In the genomic region with DNA sequence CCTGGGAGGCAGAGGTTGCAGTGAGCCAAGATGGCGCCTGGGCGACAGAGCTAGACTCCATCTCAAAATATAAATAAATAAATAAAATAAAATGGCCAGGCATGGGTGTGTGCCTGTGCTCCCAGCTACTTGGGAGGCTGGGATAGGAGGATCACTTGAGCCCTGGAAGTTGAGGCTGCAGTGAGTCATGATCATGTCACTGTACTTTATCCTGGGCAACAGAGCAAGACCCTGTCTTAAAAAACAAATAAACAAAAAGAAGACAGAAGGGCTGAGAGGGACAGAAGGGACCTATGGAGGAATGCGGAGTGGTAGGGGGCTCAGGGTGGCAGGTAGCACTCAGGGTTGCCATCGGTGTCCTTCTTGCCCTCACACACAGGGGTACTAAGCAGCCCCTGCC, we compare ENCODE assay signal across 11 cellular contexts. TPM values are rescaled to one million over a fixed set of nuclear protein-coding genes. Genes with fewer than 3 reads are reported as not detected.
DNase-seq lines count a peak whose midpoint lies in the region; ATAC-seq and TF ChIP-seq lines count a peak whose summit lies in the region.
"Had no signal": no experiment of that assay in that cellular context is flagged by ENCODE, and none has a peak within 500 bp of the region (broad histone marks: within the 10 kb centered on the region; RNA-seq: fewer than 3 reads in every experiment).

No MANE protein-coding gene starts in this region.

- H3K36me3 ChIP-seq in left lung: peaks cover 0 to 13% of the 10 kb centered on the region in 2 donors

- intact Hi-C loops in activated T-helper 1 cell treated with anti-CD3 and anti-CD28 coated beads, Interleukin-12 subunit alpha, Interleukin-12 subunit beta, Interleukin-2, Interleukin-4 antibody, amounts not matched to agents 30 ng/mL and 10 ng/mL and 1 ng/mL, durations not matched to agents 14 hours and 24 hours and 36 hours (cut with micrococcal nuclease): loop anchor here (5.0 kb wide), 1 partner anchor 88 kb away; no protein-coding TSS in a partner anchor
- intact Hi-C loops in left lung (cut with DNase I): no loop called here
- intact Hi-C loops in lower leg skin (cut with DNase I; ENCODE audit: low total_unique reads): no loop called here

- H3K4me1 ChIP-seq in left lung: peaks cover 42 to 85% of the 10 kb centered on the region in 2 donors

- H3K27ac ChIP-seq in left lung (peak overlapping the region; percentile 88 to 89), substantia nigra (ENCODE audit: low read depth, low read length, poor library complexity, severe bottlenecking) (peak overlapping the region; percentile 81)

- 94 to 99% methylated on average over 4 of the region's 4 CpGs for WGBS in lower leg skin, 2 donors

- H3K9me3 Mint-ChIP-seq in activated naive CD4-positive, alpha-beta T cell treated with anti-CD3 and anti-CD28 coated beads, Interleukin-2, amount 10 ng/mL, durations not matched to agents 7 days and 5 days: no peaks in the 10 kb centered on the region
- H3K9me3 Mint-ChIP-seq in activated naive CD4-positive, alpha-beta T cell treated with anti-CD3 and anti-CD28 coated beads, Interleukin-2, amount 50 U/mL, for 72 hours: no peaks in the 10 kb centered on the region
- H3K9me3 Mint-ChIP-seq in activated T-helper 1 cell treated with anti-CD3 and anti-CD28 coated beads, Interleukin-12 subunit alpha, Interleukin-12 subunit beta, Interleukin-2, Interleukin-4 antibody, amounts not matched to agents 30 ng/mL and 10 ng/mL and 1 ng/mL, durations not matched to agents 14 hours and 24 hours and 36 hours: no peaks in the 10 kb centered on the region

- H3K27me3 Mint-ChIP-seq in activated naive CD4-positive, alpha-beta T cell treated with anti-CD3 and anti-CD28 coated beads, Interleukin-2, amount 10 ng/mL, durations not matched to agents 7 days and 5 days: no peaks in the 10 kb centered on the region
- H3K27me3 Mint-ChIP-seq in activated T-helper 1 cell treated with anti-CD3 and anti-CD28 coated beads, Interleukin-12 subunit alpha, Interleukin-12 subunit beta, Interleukin-2, Interleukin-4 antibody, amounts not matched to agents 30 ng/mL and 10 ng/mL and 1 ng/mL, durations not matched to agents 14 hours and 24 hours and 36 hours (ENCODE audit: insufficient read depth): no peaks in the 10 kb centered on the region

- TF ChIP-seq CTCF in left lung (IDR thresholded peaks at IDR 0.05) (no peak), lower leg skin (IDR thresholded peaks at IDR 0.05) (no peak)

- H3K9me3 ChIP-seq in left lung: no peaks in the 10 kb centered on the region

- ATAC-seq in activated naive CD4-positive, alpha-beta T cell treated with anti-CD3 and anti-CD28 coated beads, Interleukin-2, amount 50 U/mL, for 72 hours: no peak
- ATAC-seq in left lung: no peak
- ATAC-seq in HG03039 (IDR thresholded peaks at IDR 0.05; ENCODE audit: unreplicated experiment): no peak
- ATAC-seq: HCT116 had no signal

- peak overlapping the region; percentile 96 for H3K27ac Mint-ChIP-seq in activated naive CD4-positive, alpha-beta T cell treated with anti-CD3 and anti-CD28 coated beads, Interleukin-2, amount 10 ng/mL, durations not matched to agents 7 days and 5 days
- H3K27ac Mint-ChIP-seq in activated naive CD4-positive, alpha-beta T cell treated with anti-CD3 and anti-CD28 coated beads, Interleukin-2, amount 50 U/mL, for 72 hours: peak overlapping the region in 1 of 2 donors; percentile 90
- H3K27ac Mint-ChIP-seq in activated T-helper 1 cell treated with anti-CD3 and anti-CD28 coated beads, Interleukin-12 subunit alpha, Interleukin-12 subunit beta, Interleukin-2, Interleukin-4 antibody, amounts not matched to agents 30 ng/mL and 10 ng/mL and 1 ng/mL, durations not matched to agents 14 hours and 24 hours and 36 hours: peak overlapping the region; percentile 18

- no peak for TF ChIP-seq POLR2A in lower leg skin (IDR thresholded peaks at IDR 0.05)

- H3K27me3 ChIP-seq in left lung: no peaks in the 10 kb centered on the region

- H3K4me3 ChIP-seq in left lung: no peak overlapping the region
- H3K4me3 ChIP-seq in lower leg skin (ENCODE audit: low read depth, poor library complexity, severe bottlenecking): no peak overlapping the region

- H3K36me3 Mint-ChIP-seq in activated naive CD4-positive, alpha-beta T cell treated with anti-CD3 and anti-CD28 coated beads, Interleukin-2, amount 10 ng/mL, durations not matched to agents 7 days and 5 days: peaks cover 59% of the 10 kb centered on the region
- H3K36me3 Mint-ChIP-seq in activated naive CD4-positive, alpha-beta T cell treated with anti-CD3 and anti-CD28 coated beads, Interleukin-2, amount 50 U/mL, for 72 hours: peaks cover 19 to 27% of the 10 kb centered on the region in 2 donors
- peaks cover 47% of the 10 kb centered on the region for H3K36me3 Mint-ChIP-seq in activated T-helper 1 cell treated with anti-CD3 and anti-CD28 coated beads, Interleukin-12 subunit alpha, Interleukin-12 subunit beta, Interleukin-2, Interleukin-4 antibody, amounts not matched to agents 30 ng/mL and 10 ng/mL and 1 ng/mL, durations not matched to agents 14 hours and 24 hours and 36 hours (ENCODE audit: low read depth)

- H3K4me3 Mint-ChIP-seq in activated naive CD4-positive, alpha-beta T cell treated with anti-CD3 and anti-CD28 coated beads, Interleukin-2, amount 10 ng/mL, durations not matched to agents 7 days and 5 days: no peak overlapping the region
- H3K4me3 Mint-ChIP-seq in activated T-helper 1 cell treated with anti-CD3 and anti-CD28 coated beads, Interleukin-12 subunit alpha, Interleukin-12 subunit beta, Interleukin-2, Interleukin-4 antibody, amounts not matched to agents 30 ng/mL and 10 ng/mL and 1 ng/mL, durations not matched to agents 14 hours and 24 hours and 36 hours: no peak overlapping the region

- DNase-seq in activated naive CD4-positive, alpha-beta T cell treated with anti-CD3 and anti-CD28 coated beads, Interleukin-2, amount 10 ng/mL, durations not matched to agents 7 days and 5 days: no peak
- DNase-seq in activated naive CD4-positive, alpha-beta T cell treated with anti-CD3 and anti-CD28 coated beads, Interleukin-2, amount 50 U/mL, for 72 hours (ENCODE audit: low spot score in 2 of 2): no peak
- no peak for DNase-seq in activated T-helper 1 cell treated with anti-CD3 and anti-CD28 coated beads, Interleukin-12 subunit alpha, Interleukin-12 subunit beta, Interleukin-2, Interleukin-4 antibody, amounts not matched to agents 30 ng/mL and 10 ng/mL and 1 ng/mL, durations not matched to agents 14 hours and 24 hours and 36 hours (ENCODE audit: low spot score)
- no peak for DNase-seq in left lung
- DNase-seq in substantia nigra (lab: John Stamatoyannopoulos, UW): no peak
- no peak for DNase-seq in DMS 273 (lab: John Stamatoyannopoulos, UW; ENCODE audit: unreplicated experiment)
- DNase-seq in lower leg skin (ENCODE audit: low spot score in 2 of 2): no peak
- DNase-seq: erythroblast, GF-D8 had no signal

- H3K4me1 Mint-ChIP-seq in activated naive CD4-positive, alpha-beta T cell treated with anti-CD3 and anti-CD28 coated beads, Interleukin-2, amount 10 ng/mL, durations not matched to agents 7 days and 5 days: peaks cover 82% of the 10 kb centered on the region
- H3K4me1 Mint-ChIP-seq in activated T-helper 1 cell treated with anti-CD3 and anti-CD28 coated beads, Interleukin-12 subunit alpha, Interleukin-12 subunit beta, Interleukin-2, Interleukin-4 antibody, amounts not matched to agents 30 ng/mL and 10 ng/mL and 1 ng/mL, durations not matched to agents 14 hours and 24 hours and 36 hours (ENCODE audit: low read depth): peaks cover 85% of the 10 kb centered on the region

- CTCF ChIA-PET in activated naive CD4-positive, alpha-beta T cell treated with anti-CD3 and anti-CD28 coated beads, Interleukin-2, amount 10 ng/mL, durations not matched to agents 7 days and 5 days (lab: Charles Lee): interaction anchor here (0.7 to 2.5 kb wide), 4 partner anchors 12 to 44 kb away, joined by 3 to 13 read pairs (median 4); partner anchors contain the start of gene FMNL3

RNA-seq across cellular contexts. Expression of gene PRPF40B, which starts 40.8 kb away (rescaled TPM):
- 10 to 100 TPM in 1 of 2 donors, 1 to 10 TPM in 1; 5.1 to 10.1 TPM for total RNA-seq in activated naive CD4-positive, alpha-beta T cell treated with anti-CD3 and anti-CD28 coated beads, Interleukin-2, amount 50 U/mL, for 72 hours
- total RNA-seq in activated T-helper 1 cell treated with anti-CD3 and anti-CD28 coated beads, Interleukin-12 subunit alpha, Interleukin-12 subunit beta, Interleukin-2, Interleukin-4 antibody, amounts not matched to agents 30 ng/mL and 10 ng/mL and 1 ng/mL, durations not matched to agents 14 hours and 24 hours and 36 hours: 10.4 and 12.7 TPM in 2 replicates
- 10 to 100 TPM; 16.0 to 17.3 TPM for total RNA-seq in left lung
- total RNA-seq in lower leg skin: 10 to 100 TPM; 15.6 to 22.2 (median 17.5) TPM

RNA-seq across cellular contexts. Expression of gene FMNL3, which starts 43.0 kb away (rescaled TPM):
- 10 to 100 TPM; 25.9 to 27.6 TPM for total RNA-seq in activated naive CD4-positive, alpha-beta T cell treated with anti-CD3 and anti-CD28 coated beads, Interleukin-2, amount 50 U/mL, for 72 hours
- 43.0 and 46.1 TPM in 2 replicates for total RNA-seq in activated T-helper 1 cell treated with anti-CD3 and anti-CD28 coated beads, Interleukin-12 subunit alpha, Interleukin-12 subunit beta, Interleukin-2, Interleukin-4 antibody, amounts not matched to agents 30 ng/mL and 10 ng/mL and 1 ng/mL, durations not matched to agents 14 hours and 24 hours and 36 hours
- total RNA-seq in left lung (10 to 100 TPM; 30.0 to 33.0 TPM), lower leg skin (10 to 100 TPM in 1 of 4 donors, 1 to 10 TPM in 3; 4.3 to 12.5 (median 6.9) TPM)

RNA-seq across cellular contexts. Expression of gene FAM186B, which starts 58.7 kb away (rescaled TPM):
- total RNA-seq in activated naive CD4-positive, alpha-beta T cell treated with anti-CD3 and anti-CD28 coated beads, Interleukin-2, amount 50 U/mL, for 72 hours: under 1 TPM; 0.16 to 0.18 TPM
- total RNA-seq in activated T-helper 1 cell treated with anti-CD3 and anti-CD28 coated beads, Interleukin-12 subunit alpha, Interleukin-12 subunit beta, Interleukin-2, Interleukin-4 antibody, amounts not matched to agents 30 ng/mL and 10 ng/mL and 1 ng/mL, durations not matched to agents 14 hours and 24 hours and 36 hours: 0.29 and 0.62 TPM in 2 replicates
- total RNA-seq in left lung: under 1 TPM; 0.20 to 0.42 TPM
- total RNA-seq in lower leg skin: 1 to 10 TPM in 1 of 4 donors, under 1 TPM in 3; 0.21 to 1.1 (median 0.57) TPM
